Comparison of ENCODE assay signal across 1 cellular context in genomic region chr20:667351-668034, GRCh38.
TF ChIP-seq lines count a peak whose summit lies in the region.

No MANE protein-coding gene starts in this region.

TF ChIP-seq in H1, 55 proteins besides CTCF, POLR2A, EP300 and RAD21:
- TF ChIP-seq RFX5 (IDR thresholded peaks at IDR 0.05; ENCODE audit: borderline replicate concordance, low read depth, low read length) (no peak), CEBPB (IDR thresholded peaks at IDR 0.05; ENCODE audit: low read depth, low read length) (0 out of 2 replicates have a peak, but pooled peaks have one; percentile 44), GABPA (IDR thresholded peaks at IDR 0.05; ENCODE audit: borderline replicate concordance, insufficient read depth, low read length) (peak; percentile 40; the same call in 1 of the 2 replicates), NANOG (IDR thresholded peaks at IDR 0.05; ENCODE audit: insufficient read depth, low read depth, low read length, poor library complexity, severe bottlenecking) (no peak), KDM4A (IDR thresholded peaks at IDR 0.05; ENCODE audit: low read depth, low read length, severe bottlenecking) (no peak), MAX (IDR thresholded peaks at IDR 0.05) (0 out of 2 replicates have a peak, but pooled peaks have one; percentile 13), E2F6 (IDR thresholded peaks at IDR 0.05) (no peak), CTBP2 (IDR thresholded peaks at IDR 0.05; ENCODE audit: borderline replicate concordance, insufficient read depth, insufficient read length, low read length) (no peak), KDM1A (IDR thresholded peaks at IDR 0.05; ENCODE audit: borderline replicate concordance, low read length) (0 out of 2 replicates have a peak, but pooled peaks have one; percentile 63), YY1 (IDR thresholded peaks at IDR 0.05; ENCODE audit: low read depth, low read length) (0 out of 2 replicates have a peak, but pooled peaks have one; percentile 48)
TF ChIP-seq in H1: peak in this region for 5.
